In the genomic region with DNA sequence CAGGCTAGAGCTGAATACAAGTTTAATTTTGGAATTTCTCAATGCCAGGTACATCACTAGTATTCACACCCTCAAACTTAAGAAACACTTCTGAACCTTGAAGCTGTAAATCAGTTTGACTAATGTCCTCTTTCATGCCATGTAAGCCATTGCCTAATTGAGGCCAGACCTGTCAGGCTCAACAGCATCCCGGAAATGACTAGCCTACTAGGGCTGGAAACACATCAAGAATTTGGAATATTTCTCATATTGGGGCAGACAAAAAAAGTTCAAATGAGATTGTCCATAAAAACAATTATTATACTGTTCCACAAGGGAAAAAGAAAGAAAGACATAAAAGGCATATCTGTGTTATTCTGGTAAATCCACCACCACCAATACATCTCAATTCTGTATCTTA, we compare ENCODE assay signal across 8 cellular contexts. TPM values are rescaled to one million over a fixed set of nuclear protein-coding genes. Genes with fewer than 3 reads are reported as not detected.
A peak's percentile ranks its signal among the peaks of the same experiment; 100 is the strongest.
DNase-seq lines count a peak whose midpoint lies in the region; ATAC-seq and TF ChIP-seq lines count a peak whose summit lies in the region.

No MANE protein-coding gene starts in this region.

- peak overlapping the region; percentile 93 for H3K4me3 Mint-ChIP-seq in stimulated activated naive CD8-positive, alpha-beta T cell treated with anti-CD3 and anti-CD28 coated beads, Interleukin-15, Interleukin-2, amounts not matched to agents 100 ng/mL and 50 ng/mL, for 24 hours
- peak overlapping the region; percentile 93 for H3K4me3 Mint-ChIP-seq in activated CD8-positive, alpha-beta T cell treated with anti-CD3 and anti-CD28 coated beads for 36 hours

- H3K27me3 ChIP-seq in iPS-15b (ENCODE audit: control insufficient read depth, insufficient read depth, low read length) (no peaks in the 10 kb centered on the region), thoracic aorta (replicated peaks; ENCODE audit: insufficient read depth) (no peaks in the 10 kb centered on the region)

- POLR2A ChIA-PET in activated CD8-positive, alpha-beta T cell treated with anti-CD3 and anti-CD28 coated beads for 36 hours (lab: Charles Lee) = interaction anchor here (1.0 to 1.2 kb wide), 2 partner anchors 20 to 34 kb away, joined by 3 to 4 read pairs; no protein-coding TSS in a partner anchor

- no peak for TF ChIP-seq CTCF in activated CD8-positive, alpha-beta T cell treated with anti-CD3 and anti-CD28 coated beads for 36 hours (IDR thresholded peaks at IDR 0.05)
- TF ChIP-seq CTCF in thoracic aorta (IDR thresholded peaks at IDR 0.05) = no peak

- H3K4me1 Mint-ChIP-seq in stimulated activated naive CD8-positive, alpha-beta T cell treated with anti-CD3 and anti-CD28 coated beads, Interleukin-15, Interleukin-2, amounts not matched to agents 100 ng/mL and 50 ng/mL, for 24 hours (ENCODE audit: low read depth) = peaks cover 62% of the 10 kb centered on the region
- H3K4me1 Mint-ChIP-seq in activated CD8-positive, alpha-beta T cell treated with anti-CD3 and anti-CD28 coated beads for 36 hours (ENCODE audit: low read depth) = peaks cover 56% of the 10 kb centered on the region

- H3K9ac ChIP-seq in iPS-15b (ENCODE audit: low read depth, low read length) = no peak overlapping the region

- CTCF ChIA-PET in activated CD8-positive, alpha-beta T cell treated with anti-CD3 and anti-CD28 coated beads for 36 hours (lab: Charles Lee) = interaction anchor here (1.3 to 1.4 kb wide), 2 partner anchors 11 to 31 kb away, joined by 3 to 4 read pairs; no protein-coding TSS in a partner anchor

- ATAC-seq in stimulated activated naive CD8-positive, alpha-beta T cell treated with anti-CD3 and anti-CD28 coated beads, Interleukin-15, Interleukin-2, amounts not matched to agents 100 U/mL and 50 U/mL, for 24 hours = no peak
- no peak for ATAC-seq in activated CD8-positive, alpha-beta T cell treated with anti-CD3 and anti-CD28 coated beads for 36 hours
- ATAC-seq in thoracic aorta (ENCODE audit: insufficient number of reproducible peaks, low FRiP score, low read depth) = no peak

- H3K9me3 Mint-ChIP-seq in stimulated activated naive CD8-positive, alpha-beta T cell treated with anti-CD3 and anti-CD28 coated beads, Interleukin-15, Interleukin-2, amounts not matched to agents 100 ng/mL and 50 ng/mL, for 24 hours = no peaks in the 10 kb centered on the region
- no peaks in the 10 kb centered on the region for H3K9me3 Mint-ChIP-seq in activated CD8-positive, alpha-beta T cell treated with anti-CD3 and anti-CD28 coated beads for 36 hours

- H3K9me3 ChIP-seq in iPS-15b (ENCODE audit: control insufficient read depth, insufficient read depth, low read length) (no peaks in the 10 kb centered on the region), thoracic aorta (no peaks in the 10 kb centered on the region)

- H3K36me3 Mint-ChIP-seq in stimulated activated naive CD8-positive, alpha-beta T cell treated with anti-CD3 and anti-CD28 coated beads, Interleukin-15, Interleukin-2, amounts not matched to agents 100 ng/mL and 50 ng/mL, for 24 hours (ENCODE audit: low read depth) = peaks cover 6% of the 10 kb centered on the region
- H3K36me3 Mint-ChIP-seq in activated CD8-positive, alpha-beta T cell treated with anti-CD3 and anti-CD28 coated beads for 36 hours (ENCODE audit: low read depth) = no peaks in the 10 kb centered on the region

- peak overlapping the region in 1 of 2 donors; percentile 89 for H3K27ac ChIP-seq in thoracic aorta

- H3K27ac Mint-ChIP-seq in stimulated activated naive CD8-positive, alpha-beta T cell treated with anti-CD3 and anti-CD28 coated beads, Interleukin-15, Interleukin-2, amounts not matched to agents 100 ng/mL and 50 ng/mL, for 24 hours = no peak overlapping the region
- H3K27ac Mint-ChIP-seq in activated CD8-positive, alpha-beta T cell treated with anti-CD3 and anti-CD28 coated beads for 36 hours = no peak overlapping the region

- H3K27me3 Mint-ChIP-seq in stimulated activated naive CD8-positive, alpha-beta T cell treated with anti-CD3 and anti-CD28 coated beads, Interleukin-15, Interleukin-2, amounts not matched to agents 100 ng/mL and 50 ng/mL, for 24 hours = no peaks in the 10 kb centered on the region
- H3K27me3 Mint-ChIP-seq in activated CD8-positive, alpha-beta T cell treated with anti-CD3 and anti-CD28 coated beads for 36 hours = no peaks in the 10 kb centered on the region

- no peak for DNase-seq in stimulated activated naive CD8-positive, alpha-beta T cell treated with anti-CD3 and anti-CD28 coated beads, Interleukin-15, Interleukin-2, amounts not matched to agents 100 U/mL and 50 U/mL, for 24 hours
- DNase-seq in activated CD8-positive, alpha-beta T cell treated with anti-CD3 and anti-CD28 coated beads for 36 hours = no peak
- DNase-seq in thoracic aorta (ENCODE audit: low spot score) = no peak
- DNase-seq in stimulated activated CD8-positive, alpha-beta memory T cell treated with anti-CD3 and anti-CD28 coated beads, Interleukin-4, amount 100 ng/mL, for 48 hours = no peak
- no peak for DNase-seq in NCI-H2081 (lab: John Stamatoyannopoulos, UW)
- DNase-seq in NCI-H128 (lab: John Stamatoyannopoulos, UW; ENCODE audit: unreplicated experiment) = no peak

- H3K4me3 ChIP-seq in iPS-15b (ENCODE audit: low read depth, low read length) (peak overlapping the region; percentile 94), thoracic aorta (peak overlapping the region; percentile 88)

- H3K4me1 ChIP-seq in iPS-15b (ENCODE audit: control insufficient read depth, insufficient read depth, low read length) (peaks cover 27% of the 10 kb centered on the region), thoracic aorta (ENCODE audit: control insufficient read depth in 1 of 2, low read depth in 2 of 2) (peaks cover 15 to 26% of the 10 kb centered on the region in 2 donors)

- H3K36me3 ChIP-seq in iPS-15b (ENCODE audit: control insufficient read depth, insufficient read depth, low read length) (no peaks in the 10 kb centered on the region), thoracic aorta (no peaks in the 10 kb centered on the region)

- intact Hi-C loops in activated CD8-positive, alpha-beta T cell treated with anti-CD3 and anti-CD28 coated beads for 36 hours (cut with micrococcal nuclease) = no loop called here

RNA-seq across cellular contexts. Expression of gene USP32, which starts 1.7 kb away (rescaled TPM):
- total RNA-seq in activated CD8-positive, alpha-beta T cell treated with anti-CD3 and anti-CD28 coated beads for 36 hours = 10 to 100 TPM; 26.5 TPM
- 10 to 100 TPM; 24.8 to 58.4 TPM for total RNA-seq in thoracic aorta

RNA-seq across cellular contexts. Expression of gene CHCT1, which starts 32.1 kb away (rescaled TPM):
- not detected for total RNA-seq in activated CD8-positive, alpha-beta T cell treated with anti-CD3 and anti-CD28 coated beads for 36 hours
- not detected for total RNA-seq in thoracic aorta
